ENCODE assay signal across 8 cellular contexts in genomic region chr15:40044717-40045571, GRCh38. TPM values are rescaled to one million over a fixed set of nuclear protein-coding genes. Genes with fewer than 3 reads are reported as not detected.
DNase-seq lines count a peak whose midpoint lies in the region; ATAC-seq and TF ChIP-seq lines count a peak whose summit lies in the region.

No MANE protein-coding gene starts in this region.

- H2AFZ ChIP-seq in SU-DHL-6 (ENCODE audit: low read depth, low read length, severe bottlenecking) = no peak overlapping the region

- H3K27ac Mint-ChIP-seq in activated naive CD8-positive, alpha-beta T cell treated with anti-CD3 and anti-CD28 coated beads, Interleukin-2, amount 10 ng/mL, durations not matched to agents 7 days and 5 days = peak overlapping the region; percentile 74

- H3K4me1 Mint-ChIP-seq in activated naive CD8-positive, alpha-beta T cell treated with anti-CD3 and anti-CD28 coated beads, Interleukin-2, amount 10 ng/mL, durations not matched to agents 7 days and 5 days = peaks cover 54% of the 10 kb centered on the region

- no peaks in the 10 kb centered on the region for H3K27me3 Mint-ChIP-seq in activated naive CD8-positive, alpha-beta T cell treated with anti-CD3 and anti-CD28 coated beads, Interleukin-2, amount 10 ng/mL, durations not matched to agents 7 days and 5 days

- H3K36me3 ChIP-seq in SU-DHL-6 (ENCODE audit: low read length) (no peaks in the 10 kb centered on the region), aorta (ENCODE audit: control insufficient read depth in 1 of 2, insufficient read depth in 2 of 2, low read length in 1 of 2) (no peaks in the 10 kb centered on the region)

- intact Hi-C loops in left ventricle myocardium superior (cut with micrococcal nuclease) (loop anchor here (10.0 kb wide), 2 partner anchors 60 to 170 kb away; partner anchors contain the start of gene BMF), aorta (cut with DNase I) (loop anchor here (2.0 to 10.0 kb wide), 7 partner anchors 62 to 380 kb away; partner anchors contain the start of genes BMF (in 2 of the 2) and BUB1B (in 1 of the 2))

- H3K4me3 Mint-ChIP-seq in activated naive CD8-positive, alpha-beta T cell treated with anti-CD3 and anti-CD28 coated beads, Interleukin-2, amount 10 ng/mL, durations not matched to agents 7 days and 5 days = peak overlapping the region; percentile 68

- H3K4me1 ChIP-seq in aorta (ENCODE audit: control insufficient read depth in 1 of 2, insufficient read depth in 2 of 2, low read length in 2 of 2) = no peaks in the 10 kb centered on the region

- H3K79me2 ChIP-seq in SU-DHL-6 (ENCODE audit: insufficient read depth, low read length) = peaks cover 5% of the 10 kb centered on the region; the same call in 1 of the 2 replicates

- peak overlapping the region; percentile 59 for H3K4me2 ChIP-seq in SU-DHL-6 (ENCODE audit: low read depth, low read length, poor library complexity, severe bottlenecking)

- peak; percentile 77 for DNase-seq in MV-4-11 (lab: John Stamatoyannopoulos, UW)
- peak; percentile 83 for DNase-seq in activated naive CD8-positive, alpha-beta T cell treated with anti-CD3 and anti-CD28 coated beads, Interleukin-2, amount 10 ng/mL, durations not matched to agents 7 days and 5 days
- peak; percentile 94 for DNase-seq in left ventricle myocardium superior
- peak; percentile 57 for DNase-seq in renal cortical epithelial cell (ENCODE audit: low read depth)
- DNase-seq in aorta = peak; percentile 94 to 95

- H3K4me3 ChIP-seq in SU-DHL-6 (ENCODE audit: insufficient read depth, low read length, poor library complexity, severe bottlenecking) (no peak overlapping the region), aorta (ENCODE audit: low read length in 2 of 2) (no peak overlapping the region)

- H3K27me3 ChIP-seq in SU-DHL-6 (ENCODE audit: low read length) (no peaks in the 10 kb centered on the region), aorta (ENCODE audit: control insufficient read depth in 1 of 2, insufficient read depth in 2 of 2, low read length in 1 of 2) (no peaks in the 10 kb centered on the region)

- 5 to 7% methylated on average over 22 of the region's 22 CpGs for WGBS in aorta, 2 donors

- H3K27ac ChIP-seq in SU-DHL-6 (ENCODE audit: low read depth, low read length) = peak overlapping the region; percentile 98
- no peak overlapping the region for H3K27ac ChIP-seq in aorta (ENCODE audit: low read depth in 1 of 2, low read length in 2 of 2)

- peaks cover 67% of the 10 kb centered on the region for H3F3A ChIP-seq in SU-DHL-6 (ENCODE audit: insufficient read depth)

- H3K9me3 ChIP-seq in SU-DHL-6 (ENCODE audit: insufficient read depth, low read length) (no peaks in the 10 kb centered on the region), aorta (ENCODE audit: control insufficient read depth, low read length) (no peaks in the 10 kb centered on the region)

- peak; percentile 96 for TF ChIP-seq CTCF in GM12872 (IDR thresholded peaks at IDR 0.05; ENCODE audit: insufficient read depth, low read depth, low read length)
- TF ChIP-seq CTCF in SU-DHL-6 (IDR thresholded peaks at IDR 0.05; ENCODE audit: insufficient read depth, low read length, poor library complexity, severe bottlenecking) = peak; percentile 95

- POLR2A ChIA-PET in activated naive CD8-positive, alpha-beta T cell treated with anti-CD3 and anti-CD28 coated beads, Interleukin-2, amount 10 ng/mL, durations not matched to agents 7 days and 5 days (lab: Charles Lee) = interaction anchor here (0.6 to 1.8 kb wide), 5 partner anchors 54 to 229 kb away, joined by 3 to 7 read pairs (median 3); partner anchors contain the start of gene BUB1B

- no peaks in the 10 kb centered on the region for H4K20me1 ChIP-seq in SU-DHL-6 (ENCODE audit: low read depth, low read length)

- no peaks in the 10 kb centered on the region for H3K9me2 ChIP-seq in SU-DHL-6 (replicated peaks; ENCODE audit: insufficient read depth, low read length)

- peak overlapping the region; percentile 59 for H3K9ac ChIP-seq in SU-DHL-6 (ENCODE audit: low read length)

- H3K9me3 Mint-ChIP-seq in activated naive CD8-positive, alpha-beta T cell treated with anti-CD3 and anti-CD28 coated beads, Interleukin-2, amount 10 ng/mL, durations not matched to agents 7 days and 5 days = no peaks in the 10 kb centered on the region

- ATAC-seq in HG02571 (IDR thresholded peaks at IDR 0.05; ENCODE audit: unreplicated experiment) (peak; percentile 66), left ventricle myocardium superior (peak; percentile 92), aorta (ENCODE audit: low FRiP score) (peak; percentile 93)
- peak; percentile 82 for ATAC-seq in activated naive CD8-positive, alpha-beta T cell treated with anti-CD3 and anti-CD28 coated beads, Interleukin-2, amount 10 ng/mL, durations not matched to agents 7 days and 5 days (ENCODE audit: low read depth)

- peaks cover 7% of the 10 kb centered on the region for H3K36me3 Mint-ChIP-seq in activated naive CD8-positive, alpha-beta T cell treated with anti-CD3 and anti-CD28 coated beads, Interleukin-2, amount 10 ng/mL, durations not matched to agents 7 days and 5 days

RNA-seq across cellular contexts. Expression of gene SRP14, which starts 6.0 kb away (rescaled TPM):
- 100 to 1,000 TPM; 155 to 170 TPM for total RNA-seq in activated naive CD8-positive, alpha-beta T cell treated with anti-CD3 and anti-CD28 coated beads, Interleukin-2, amount 10 ng/mL, durations not matched to agents 7 days and 5 days
- total RNA-seq in left ventricle myocardium superior = 235 TPM
- 254 and 635 TPM in 2 replicates for total RNA-seq in renal cortical epithelial cell
- 100 to 1,000 TPM; 154 to 161 TPM for total RNA-seq in aorta
- 100 to 1,000 TPM; 367 to 437 TPM for polyA plus RNA-seq in aorta
